In the genomic region with DNA sequence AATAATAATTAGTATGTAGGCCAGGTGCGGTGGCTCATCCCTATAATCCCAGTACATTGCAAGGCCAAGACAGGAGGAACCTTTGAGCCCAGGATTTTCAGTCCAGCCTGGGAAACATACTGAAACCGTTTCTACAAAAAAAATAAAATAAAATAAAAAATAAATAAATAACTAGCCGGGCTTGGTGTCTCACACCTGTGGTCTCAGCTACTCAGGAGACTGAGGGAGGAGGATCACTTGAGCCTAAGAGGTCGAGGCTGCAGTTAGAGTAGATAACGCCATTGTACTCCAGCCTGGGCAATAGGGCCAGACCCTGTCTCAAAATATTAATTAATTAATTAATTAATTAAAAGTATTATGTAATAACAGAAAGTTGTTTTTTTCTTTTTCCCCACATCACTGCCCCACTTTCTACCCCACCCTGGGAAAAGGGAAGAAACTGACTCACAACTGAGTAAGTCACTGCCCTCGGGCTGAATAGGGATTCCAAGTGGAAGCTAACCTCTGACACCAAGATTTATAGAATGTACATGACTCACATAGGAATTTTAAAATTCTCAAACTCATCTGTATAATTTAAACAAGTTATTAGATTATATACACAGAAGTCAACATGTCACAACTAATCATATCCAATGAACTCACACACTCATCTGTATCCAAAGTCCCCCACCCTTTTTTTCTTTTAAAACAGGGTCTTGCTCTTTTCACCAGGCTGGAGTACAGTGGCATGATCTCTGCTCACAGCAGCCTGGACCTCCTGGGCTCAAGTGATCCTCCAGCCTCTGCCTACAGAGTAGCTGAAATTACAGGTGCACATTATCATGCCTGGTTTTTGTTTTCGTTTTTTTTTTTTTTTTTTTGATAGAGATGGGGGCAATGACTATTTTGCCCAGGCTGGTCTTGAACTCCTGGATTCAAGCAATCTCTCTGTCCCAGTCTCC, we compare ENCODE assay signal across 12 cellular contexts. TPM values are rescaled to one million over a fixed set of nuclear protein-coding genes. Genes with fewer than 3 reads are reported as not detected.
A peak's percentile ranks its signal among the peaks of the same experiment; 100 is the strongest.
DNase-seq lines count a peak whose midpoint lies in the region; ATAC-seq and TF ChIP-seq lines count a peak whose summit lies in the region.
"Had no signal": no experiment of that assay in that cellular context is flagged by ENCODE, and none has a peak within 500 bp of the region (broad histone marks: within the 10 kb centered on the region; RNA-seq: fewer than 3 reads in every experiment).

No MANE protein-coding gene starts in this region.

- ATAC-seq in HG03457 (IDR thresholded peaks at IDR 0.05; ENCODE audit: unreplicated experiment) (no peak), HG03159 (IDR thresholded peaks at IDR 0.05; ENCODE audit: unreplicated experiment) (no peak)
- no peak for ATAC-seq in activated CD8-positive, alpha-beta memory T cell treated with anti-CD3 and anti-CD28 coated beads, Interleukin-2, amount 10 ng/mL, durations not matched to agents 7 days and 5 days

- H3K36me3 Mint-ChIP-seq in activated CD8-positive, alpha-beta memory T cell treated with anti-CD3 and anti-CD28 coated beads, Interleukin-2, amount 10 ng/mL, durations not matched to agents 7 days and 5 days = peaks cover 86% of the 10 kb centered on the region

- CTCF ChIA-PET in AG04449 (lab: Yijun Ruan, JAX) = interaction anchor here (0.7 kb wide), 1 partner anchor 11 kb away, joined by 3 read pairs; no protein-coding TSS in a partner anchor
- CTCF ChIA-PET in activated CD8-positive, alpha-beta memory T cell treated with anti-CD3 and anti-CD28 coated beads, Interleukin-2, amount 10 ng/mL, durations not matched to agents 7 days and 5 days (lab: Charles Lee) = no interaction called here

- H3K4me3 Mint-ChIP-seq in activated CD8-positive, alpha-beta memory T cell treated with anti-CD3 and anti-CD28 coated beads, Interleukin-2, amount 10 ng/mL, durations not matched to agents 7 days and 5 days = no peak overlapping the region

- POLR2A ChIA-PET in AG04449 (lab: Yijun Ruan, JAX) = no interaction called here

- H3K27ac Mint-ChIP-seq in activated CD8-positive, alpha-beta memory T cell treated with anti-CD3 and anti-CD28 coated beads, Interleukin-2, amount 10 ng/mL, durations not matched to agents 7 days and 5 days = no peak overlapping the region

- H3K27me3 Mint-ChIP-seq in activated CD8-positive, alpha-beta memory T cell treated with anti-CD3 and anti-CD28 coated beads, Interleukin-2, amount 10 ng/mL, durations not matched to agents 7 days and 5 days = no peaks in the 10 kb centered on the region

- in situ Hi-C loops in astrocyte of the cerebellum (cut with HindIII; ENCODE audit: low sequenced_read_pairs) = no loop called here

- peaks cover 7% of the 10 kb centered on the region for H3K4me1 Mint-ChIP-seq in activated CD8-positive, alpha-beta memory T cell treated with anti-CD3 and anti-CD28 coated beads, Interleukin-2, amount 10 ng/mL, durations not matched to agents 7 days and 5 days

- H3K9me3 Mint-ChIP-seq in activated CD8-positive, alpha-beta memory T cell treated with anti-CD3 and anti-CD28 coated beads, Interleukin-2, amount 10 ng/mL, durations not matched to agents 7 days and 5 days (ENCODE audit: low read depth) = peaks cover 26% of the 10 kb centered on the region

- TF ChIP-seq CTCF in AG04449 (IDR thresholded peaks at IDR 0.05; ENCODE audit: insufficient read depth, low read length, missing control alignments) (no peak), astrocyte of the cerebellum (IDR thresholded peaks at IDR 0.05; ENCODE audit: low read depth, low read length, missing control alignments) (no peak)

- DNase-seq in AG04449 (ENCODE audit: low read depth, low spot score) = peak; percentile 29
- peak; percentile 80 for DNase-seq in HS-5 (ENCODE audit: low read depth)
- peak; percentile 8 for DNase-seq in astrocyte of the cerebellum (ENCODE audit: low read depth)
- DNase-seq in foreskin melanocyte = peak; percentile 43
- no peak for DNase-seq in hippocampal formation (lab: John Stamatoyannopoulos, UW)
- DNase-seq in activated CD8-positive, alpha-beta memory T cell treated with anti-CD3 and anti-CD28 coated beads, Interleukin-2, amount 10 ng/mL, durations not matched to agents 7 days and 5 days = no peak
- DNase-seq: activated CD8-positive, alpha-beta memory T cell treated with anti-CD3 and anti-CD28 coated beads for 24 hours; amygdala; esophagus squamous epithelium; NCI-H1694 had no signal

- H3K4me3 ChIP-seq in AG04449 (ENCODE audit: low read depth, low read length) (no peak overlapping the region), astrocyte of the cerebellum (ENCODE audit: low read depth, low read length) (no peak overlapping the region)
- H3K4me3 ChIP-seq: esophagus squamous epithelium had no signal

RNA-seq across cellular contexts. Expression of gene ZNF611, which starts 12.5 kb away (rescaled TPM):
- 10 to 100 TPM; 30.7 to 32.1 TPM for total RNA-seq in activated CD8-positive, alpha-beta memory T cell treated with anti-CD3 and anti-CD28 coated beads, Interleukin-2, amount 10 ng/mL, durations not matched to agents 7 days and 5 days

Comparison
In these comparisons a context has a peak if more than half of its experiments do, and no peak if none do; other contexts are left out.
1. DNase-seq: peak in AG04449 (single experiment), HS-5 (single experiment), astrocyte of the cerebellum (single experiment) and foreskin melanocyte (single experiment); none in hippocampal formation (0 of 2) and activated CD8-positive, alpha-beta memory T cell treated with anti-CD3 and anti-CD28 coated beads, Interleukin-2, amount 10 ng/mL, durations not matched to agents 7 days and 5 days (single experiment).